ENCODE assay signal across 1 cellular context in genomic region chr2:200901459-200902072, GRCh38.
A peak's percentile ranks its signal among the peaks of the same experiment; 100 is the strongest.
TF ChIP-seq lines count a peak whose summit lies in the region.

No MANE protein-coding gene starts in this region.

TF ChIP-seq in K562, 482 proteins besides CTCF, POLR2A, EP300 and RAD21 (continued from another document):
- TF ChIP-seq ZNF133 (CRISPR knock-in tag; IDR thresholded peaks at IDR 0.05): no peak
- no peak for TF ChIP-seq SMARCE1 (IDR thresholded peaks at IDR 0.05)
- no peak for TF ChIP-seq MTF1 (CRISPR knock-in tag; IDR thresholded peaks at IDR 0.05; ENCODE audit: borderline replicate concordance)
- TF ChIP-seq MNT (conservative IDR thresholded peaks at IDR 0.05): 0 out of 4 replicates have a peak, but pooled peaks of 1 of the 2 experiments have one; percentile 23
- no peak for TF ChIP-seq NFYB (IDR thresholded peaks at IDR 0.05; ENCODE audit: extremely low read depth, insufficient read length)
- no peak for TF ChIP-seq PURB (CRISPR knock-in tag; IDR thresholded peaks at IDR 0.05; ENCODE audit: low read depth)
- peak; percentile 14; the same call in 1 of the 2 replicates for TF ChIP-seq RB1 (IDR thresholded peaks at IDR 0.05; ENCODE audit: low read depth)
- TF ChIP-seq HNRNPL (IDR thresholded peaks at IDR 0.05; ENCODE audit: low read depth, low read length): no peak
- TF ChIP-seq ELK1 (CRISPR knock-in tag; IDR thresholded peaks at IDR 0.05): no peak
- no peak for TF ChIP-seq CBX8 (IDR thresholded peaks at IDR 0.05; ENCODE audit: borderline replicate concordance, extremely low read depth, low read depth, low read length, poor library complexity, severe bottlenecking)
- no peak for TF ChIP-seq ZNF347 (CRISPR knock-in tag; IDR thresholded peaks at IDR 0.05; ENCODE audit: low read depth)
- TF ChIP-seq MAFG (tag; conservative IDR thresholded peaks at IDR 0.05): no peak
- TF ChIP-seq ZNF764 (CRISPR knock-in tag; IDR thresholded peaks at IDR 0.05; ENCODE audit: low read depth): no peak
- TF ChIP-seq HES1 (IDR thresholded peaks at IDR 0.05; ENCODE audit: low read depth): no peak
- no peak for TF ChIP-seq BRD4 (IDR thresholded peaks at IDR 0.05)
- no peak for TF ChIP-seq ZNF140 (CRISPR knock-in tag; IDR thresholded peaks at IDR 0.05)
- peak in 1 of 2 experiments; percentile 15; a peak in 1 of 4 replicates for TF ChIP-seq RCOR1 (IDR thresholded peaks at IDR 0.05; ENCODE audit: borderline replicate concordance in 1 of 2, low read depth in 2 of 2, low read length in 2 of 2)
- peak; percentile 34; the same call in 1 of the 2 replicates for TF ChIP-seq CREM (IDR thresholded peaks at IDR 0.05; ENCODE audit: low read depth)
- TF ChIP-seq RBM39 (optimal IDR thresholded peaks at IDR 0.05; ENCODE audit: low read depth, low read length): no peak
- TF ChIP-seq HMBOX1 (IDR thresholded peaks at IDR 0.05): 0 out of 2 replicates have a peak, but pooled peaks have one; percentile 28
- TF ChIP-seq E2F1 (CRISPR knock-in tag; IDR thresholded peaks at IDR 0.05): no peak
- peak; percentile 64 for TF ChIP-seq SMC3 (conservative IDR thresholded peaks at IDR 0.05; ENCODE audit: insufficient read depth, low read depth, low read length)
- TF ChIP-seq ZNF507 (tag; conservative IDR thresholded peaks at IDR 0.05): no peak
- no peak for TF ChIP-seq CEBPG (CRISPR knock-in tag; IDR thresholded peaks at IDR 0.05)
- no peak for TF ChIP-seq CEBPG (tag; conservative IDR thresholded peaks at IDR 0.05 in 1 of 2, IDR thresholded peaks at IDR 0.05 in 1 of 2)
- TF ChIP-seq SMARCB1 (IDR thresholded peaks at IDR 0.05; ENCODE audit: insufficient read length, low read depth): no peak
- TF ChIP-seq ZC3H4 (CRISPR knock-in tag; IDR thresholded peaks at IDR 0.05; ENCODE audit: borderline replicate concordance): no peak
- TF ChIP-seq CC2D1A (IDR thresholded peaks at IDR 0.05): peak; percentile 51; the same call in 1 of the 2 replicates
- TF ChIP-seq PPARD (CRISPR knock-in tag; IDR thresholded peaks at IDR 0.05): no peak
- no peak for TF ChIP-seq RBM15 (IDR thresholded peaks at IDR 0.05; ENCODE audit: insufficient read depth, low read length)
- no peak for TF ChIP-seq POLR2G (IDR thresholded peaks at IDR 0.05; ENCODE audit: low read depth, low read length)
- no peak for TF ChIP-seq ZNF143 (CRISPR knock-in tag; IDR thresholded peaks at IDR 0.05)
- TF ChIP-seq ATF4 (CRISPR knock-in tag; IDR thresholded peaks at IDR 0.05): no peak
- TF ChIP-seq ZNF224 (CRISPR knock-in tag; IDR thresholded peaks at IDR 0.05): no peak
- no peak for TF ChIP-seq ZNF449 (CRISPR knock-in tag; IDR thresholded peaks at IDR 0.05)
- no peak; the same call in 1 of the 2 replicates for TF ChIP-seq STAG1 (CRISPR knock-in tag; IDR thresholded peaks at IDR 0.05; ENCODE audit: borderline replicate concordance)
- TF ChIP-seq E2F8 (IDR thresholded peaks at IDR 0.05; ENCODE audit: low read depth, partially characterized antibody): peak; percentile 22
- no peak for TF ChIP-seq FOXK1 (CRISPR knock-in tag; IDR thresholded peaks at IDR 0.05; ENCODE audit: borderline replicate concordance)
